Comparison of ENCODE assay signal across 8 cellular contexts in the genomic region with DNA sequence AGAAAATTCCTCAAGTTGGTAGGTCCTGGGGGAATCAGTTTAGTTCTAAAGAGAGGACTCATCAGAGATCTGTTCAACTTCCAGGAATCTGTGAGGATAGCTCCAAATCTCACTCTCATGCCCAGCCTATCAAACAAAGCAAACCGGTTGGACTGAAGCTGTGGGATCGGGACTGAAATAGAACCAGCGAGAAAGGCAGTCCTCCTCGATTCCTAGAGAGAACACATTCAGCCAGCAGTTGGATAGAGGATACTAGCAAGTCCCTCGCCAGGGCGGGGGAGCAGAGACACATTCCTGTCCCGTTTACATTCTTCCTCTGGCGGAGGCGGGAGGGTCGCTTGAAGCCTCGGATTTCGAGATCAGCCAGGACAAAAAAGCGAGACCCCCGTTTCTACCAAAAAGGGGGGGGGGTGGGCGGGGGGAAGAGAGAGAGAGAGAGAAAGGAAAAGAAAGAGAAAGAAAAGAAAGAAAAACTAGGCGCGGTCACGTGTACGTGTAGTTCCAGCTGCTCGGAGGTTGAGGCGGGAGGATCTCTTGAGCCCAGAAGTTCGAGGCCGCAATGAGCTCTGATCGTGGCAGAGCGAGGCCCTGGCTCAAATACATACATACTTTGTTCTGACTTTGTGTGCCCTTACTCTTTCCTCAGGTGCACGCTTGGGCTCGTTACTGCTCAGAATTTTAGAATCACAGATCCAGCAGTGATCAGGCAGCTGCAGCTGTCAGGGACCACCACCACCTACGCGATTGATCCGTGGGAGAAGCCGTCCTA. TPM values are rescaled to one million over a fixed set of nuclear protein-coding genes. Genes with fewer than 3 reads are reported as not detected.
A peak's percentile ranks its signal among the peaks of the same experiment; 100 is the strongest.
DNase-seq lines count a peak whose midpoint lies in the region; ATAC-seq lines count a peak whose summit lies in the region.

No MANE protein-coding gene starts in this region.

- DNase-seq in EH (ENCODE audit: low read depth) (peak; percentile 98), NCI-H1417 treated with DMSO at 0.1 percent for 48 hours (lab: John Stamatoyannopoulos, UW) (peak; percentile 42), SW 1271 (lab: John Stamatoyannopoulos, UW) (peak; percentile 89 to 96), left lobe of liver (ENCODE audit: low spot score) (peak; percentile 82), NK-92 (lab: John Stamatoyannopoulos, UW; ENCODE audit: unreplicated experiment) (no peak)
- no peak for DNase-seq in effector memory CD8-positive, alpha-beta T cell
- DNase-seq in stimulated activated naive CD8-positive, alpha-beta T cell treated with anti-CD3 and anti-CD28 coated beads, Interleukin-15, amount 100 ng/mL, for 72 hours = peak; percentile 26 to 27

- ATAC-seq in effector memory CD8-positive, alpha-beta T cell (replicated peaks) = no peak
- ATAC-seq in left lobe of liver (peak; percentile 84), GM21360 (IDR thresholded peaks at IDR 0.05; ENCODE audit: unreplicated experiment) (no peak)
- ATAC-seq in stimulated activated naive CD8-positive, alpha-beta T cell treated with anti-CD3 and anti-CD28 coated beads, Interleukin-15, amount 100 ng/mL, for 72 hours = no peak

- H3K9me3 Mint-ChIP-seq in effector memory CD8-positive, alpha-beta T cell = no peaks in the 10 kb centered on the region
- no peaks in the 10 kb centered on the region for H3K9me3 Mint-ChIP-seq in stimulated activated naive CD8-positive, alpha-beta T cell treated with anti-CD3 and anti-CD28 coated beads, Interleukin-15, amount 100 ng/mL, for 72 hours

- H3K27me3 Mint-ChIP-seq in effector memory CD8-positive, alpha-beta T cell = peaks cover 12 to 28% of the 10 kb centered on the region in 2 donors
- peaks cover 46% of the 10 kb centered on the region for H3K27me3 Mint-ChIP-seq in stimulated activated naive CD8-positive, alpha-beta T cell treated with anti-CD3 and anti-CD28 coated beads, Interleukin-15, amount 100 ng/mL, for 72 hours

- H3K4me3 Mint-ChIP-seq in effector memory CD8-positive, alpha-beta T cell = peak overlapping the region; percentile 59 to 65
- H3K4me3 Mint-ChIP-seq in stimulated activated naive CD8-positive, alpha-beta T cell treated with anti-CD3 and anti-CD28 coated beads, Interleukin-15, amount 100 ng/mL, for 72 hours = peak overlapping the region; percentile 76 to 80

- no peak overlapping the region for H3K27ac Mint-ChIP-seq in effector memory CD8-positive, alpha-beta T cell
- H3K27ac Mint-ChIP-seq in stimulated activated naive CD8-positive, alpha-beta T cell treated with anti-CD3 and anti-CD28 coated beads, Interleukin-15, amount 100 ng/mL, for 72 hours = peak overlapping the region in 1 of 2 donors; percentile 22

- peaks cover 34% of the 10 kb centered on the region for H3K36me3 Mint-ChIP-seq in effector memory CD8-positive, alpha-beta T cell (ENCODE audit: insufficient read depth)

- H3K4me1 Mint-ChIP-seq in effector memory CD8-positive, alpha-beta T cell (ENCODE audit: low read depth in 2 of 2) = peaks cover 29 to 46% of the 10 kb centered on the region in 2 donors
- peaks cover 61% of the 10 kb centered on the region for H3K4me1 Mint-ChIP-seq in stimulated activated naive CD8-positive, alpha-beta T cell treated with anti-CD3 and anti-CD28 coated beads, Interleukin-15, amount 100 ng/mL, for 72 hours

RNA-seq across cellular contexts. Expression of gene ZNF311, which starts 19.5 kb away (rescaled TPM):
- 0.68 TPM for total RNA-seq in left lobe of liver

RNA-seq across cellular contexts. Expression of gene OR2W1, which starts 59.4 kb away (rescaled TPM):
- not detected for total RNA-seq in left lobe of liver

Comparison
In these comparisons a context has a peak if more than half of its experiments do, and no peak if none do; other contexts are left out.
1. DNase-seq: peak in EH (single experiment), NCI-H1417 treated with DMSO at 0.1 percent for 48 hours (single experiment), SW 1271 (2 of 2), left lobe of liver (single experiment) and stimulated activated naive CD8-positive, alpha-beta T cell treated with anti-CD3 and anti-CD28 coated beads, Interleukin-15, amount 100 ng/mL, for 72 hours (2 of 2); none in effector memory CD8-positive, alpha-beta T cell (0 of 3) and NK-92 (single experiment).